Comparison of ENCODE assay signal across 8 cellular contexts in the genomic region with DNA sequence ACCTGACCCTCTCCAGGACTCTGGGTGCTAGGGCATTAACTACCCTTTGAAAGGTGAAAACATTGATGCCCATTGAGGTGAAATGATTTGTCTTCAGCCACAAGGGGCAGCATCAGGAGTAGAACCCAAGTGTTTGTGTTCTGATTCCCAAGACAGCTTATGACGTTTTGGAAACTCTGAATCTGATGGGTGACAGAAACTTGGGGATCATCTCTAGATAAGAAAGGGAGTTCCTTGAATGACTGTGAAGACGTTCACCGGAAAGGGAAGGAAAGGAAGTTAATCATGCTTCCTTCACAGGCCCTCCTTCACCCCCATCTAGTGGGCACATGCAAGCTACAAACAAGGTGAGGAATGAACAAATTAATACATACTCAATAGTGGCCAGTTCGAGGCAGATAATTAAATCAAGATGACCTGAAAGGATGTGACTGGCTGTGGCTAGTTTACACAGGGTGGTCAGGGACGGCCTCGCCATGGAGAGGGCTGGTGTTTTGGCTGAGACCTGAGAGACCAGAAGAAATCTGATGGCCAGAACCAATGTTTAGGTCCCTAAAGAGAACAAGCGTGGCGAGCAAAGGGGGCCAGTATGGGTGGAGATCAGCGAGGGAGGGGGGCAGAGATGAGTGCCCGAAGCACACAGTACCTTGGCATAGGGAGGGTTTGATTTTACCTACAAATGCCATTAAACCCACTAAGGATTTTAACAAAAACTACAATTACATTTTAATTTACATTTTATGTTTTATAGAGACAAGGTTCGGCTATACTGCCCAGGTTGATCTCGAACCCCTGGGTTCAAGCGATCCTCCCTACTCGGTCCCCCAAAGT.
A peak's percentile ranks its signal among the peaks of the same experiment; 100 is the strongest.
DNase-seq lines count a peak whose midpoint lies in the region; ATAC-seq lines count a peak whose summit lies in the region.

No MANE protein-coding gene starts in this region.

- H3K36me3 ChIP-seq in endocrine pancreas (ENCODE audit: control insufficient read depth, insufficient read depth, low read length), result no peaks in the 10 kb centered on the region
- H3K36me3 ChIP-seq in mucosa of stomach (ENCODE audit: control insufficient read depth, insufficient read depth, low read length), result no peaks in the 10 kb centered on the region

- peaks cover 3 to 10% of the 10 kb centered on the region in 2 donors for H3K36me3 Mint-ChIP-seq in stimulated activated naive B cell treated with anti-CD40 and anti-IgM and Interleukin-4, amounts not matched to agents 10 μg/mL and 1 μg/mL and 100 μg/mL, for 72 hours

- H3K4me1 Mint-ChIP-seq in stimulated activated naive B cell treated with anti-CD40 and anti-IgM and Interleukin-4, amounts not matched to agents 10 μg/mL and 1 μg/mL and 100 μg/mL, for 72 hours, result peaks cover 19 to 36% of the 10 kb centered on the region in 2 donors

- H3K9ac ChIP-seq in endocrine pancreas (ENCODE audit: control insufficient read depth, insufficient read depth, low read length), result peak overlapping the region; percentile 78
- H3K9ac ChIP-seq in mucosa of stomach (ENCODE audit: low read length), result peak overlapping the region; percentile 83

- peak overlapping the region; percentile 87 to 94 for H3K4me3 Mint-ChIP-seq in stimulated activated naive B cell treated with anti-CD40 and anti-IgM and Interleukin-4, amounts not matched to agents 10 μg/mL and 1 μg/mL and 100 μg/mL, for 72 hours

- H3K27me3 ChIP-seq in endocrine pancreas (ENCODE audit: control insufficient read depth, insufficient read depth, low read length) (no peaks in the 10 kb centered on the region), mucosa of stomach (ENCODE audit: control insufficient read depth, insufficient read depth, low read length) (no peaks in the 10 kb centered on the region)

- H3K9me3 ChIP-seq in endocrine pancreas (ENCODE audit: control insufficient read depth, low read length) (no peaks in the 10 kb centered on the region), mucosa of stomach (ENCODE audit: control insufficient read depth, low read length) (no peaks in the 10 kb centered on the region)

- peaks cover 0 to 1% of the 10 kb centered on the region in 2 donors for H3K9me3 Mint-ChIP-seq in stimulated activated naive B cell treated with anti-CD40 and anti-IgM and Interleukin-4, amounts not matched to agents 10 μg/mL and 1 μg/mL and 100 μg/mL, for 72 hours

- peak; percentile 37 to 47 for ATAC-seq in stimulated activated naive B cell treated with anti-CD40 and anti-IgM and Interleukin-4, amounts not matched to agents 10 μg/mL and 1 μg/mL and 100 μg/mL, for 72 hours (replicated peaks)
- no peak for ATAC-seq in HG02884 (IDR thresholded peaks at IDR 0.05; ENCODE audit: unreplicated experiment)

- H3K27me3 Mint-ChIP-seq in stimulated activated naive B cell treated with anti-CD40 and anti-IgM and Interleukin-4, amounts not matched to agents 10 μg/mL and 1 μg/mL and 100 μg/mL, for 72 hours, result no peaks in the 10 kb centered on the region

- peak; percentile 28 for DNase-seq in activated CD4-positive, CD25-positive, alpha-beta regulatory T cell treated with anti-CD3 and anti-CD28 coated beads, Interleukin-2, amount 50 U/mL, for 16 hours (ENCODE audit: low read depth, low spot score)
- DNase-seq in activated CD4-positive, CD25-positive, alpha-beta regulatory T cell (lab: John Stamatoyannopoulos, UW), result no peak
- DNase-seq in NCI-H2227 (lab: John Stamatoyannopoulos, UW; ENCODE audit: unreplicated experiment), result peak; percentile 43
- DNase-seq in activated CD4-positive, alpha-beta T cell treated with anti-CD3 and anti-CD28 coated beads, Interleukin-2, amount 50 U/mL, for 24 hours (ENCODE audit: low read depth in 1 of 2, low spot score in 1 of 2), result peak; percentile 12 to 75
- peak; percentile 58 for DNase-seq in stimulated activated naive B cell treated with anti-CD40 and anti-IgM and Interleukin-4, amounts not matched to agents 10 μg/mL and 1 μg/mL and 100 μg/mL, for 72 hours

- H3K27ac Mint-ChIP-seq in stimulated activated naive B cell treated with anti-CD40 and anti-IgM and Interleukin-4, amounts not matched to agents 10 μg/mL and 1 μg/mL and 100 μg/mL, for 72 hours, result peak overlapping the region; percentile 99

- H3K4me1 ChIP-seq in endocrine pancreas (ENCODE audit: control insufficient read depth, insufficient read depth, low read length) (no peaks in the 10 kb centered on the region), mucosa of stomach (ENCODE audit: control insufficient read depth, insufficient read depth, low read length) (peaks cover 14% of the 10 kb centered on the region)

- H3K4me3 ChIP-seq in endocrine pancreas (ENCODE audit: control insufficient read depth, insufficient read depth, low read length) (peak overlapping the region; percentile 57), mucosa of stomach (ENCODE audit: low read length) (peak overlapping the region; percentile 69)

Comparison
In these comparisons a context has a peak if more than half of its experiments do, and no peak if none do; other contexts are left out.
1. DNase-seq: peak in activated CD4-positive, CD25-positive, alpha-beta regulatory T cell treated with anti-CD3 and anti-CD28 coated beads, Interleukin-2, amount 50 U/mL, for 16 hours (single experiment), NCI-H2227 (single experiment), activated CD4-positive, alpha-beta T cell treated with anti-CD3 and anti-CD28 coated beads, Interleukin-2, amount 50 U/mL, for 24 hours (2 of 2) and stimulated activated naive B cell treated with anti-CD40 and anti-IgM and Interleukin-4, amounts not matched to agents 10 μg/mL and 1 μg/mL and 100 μg/mL, for 72 hours (single experiment); none in activated CD4-positive, CD25-positive, alpha-beta regulatory T cell (0 of 4).